ENCODE assay signal across 8 cellular contexts in the genomic region with DNA sequence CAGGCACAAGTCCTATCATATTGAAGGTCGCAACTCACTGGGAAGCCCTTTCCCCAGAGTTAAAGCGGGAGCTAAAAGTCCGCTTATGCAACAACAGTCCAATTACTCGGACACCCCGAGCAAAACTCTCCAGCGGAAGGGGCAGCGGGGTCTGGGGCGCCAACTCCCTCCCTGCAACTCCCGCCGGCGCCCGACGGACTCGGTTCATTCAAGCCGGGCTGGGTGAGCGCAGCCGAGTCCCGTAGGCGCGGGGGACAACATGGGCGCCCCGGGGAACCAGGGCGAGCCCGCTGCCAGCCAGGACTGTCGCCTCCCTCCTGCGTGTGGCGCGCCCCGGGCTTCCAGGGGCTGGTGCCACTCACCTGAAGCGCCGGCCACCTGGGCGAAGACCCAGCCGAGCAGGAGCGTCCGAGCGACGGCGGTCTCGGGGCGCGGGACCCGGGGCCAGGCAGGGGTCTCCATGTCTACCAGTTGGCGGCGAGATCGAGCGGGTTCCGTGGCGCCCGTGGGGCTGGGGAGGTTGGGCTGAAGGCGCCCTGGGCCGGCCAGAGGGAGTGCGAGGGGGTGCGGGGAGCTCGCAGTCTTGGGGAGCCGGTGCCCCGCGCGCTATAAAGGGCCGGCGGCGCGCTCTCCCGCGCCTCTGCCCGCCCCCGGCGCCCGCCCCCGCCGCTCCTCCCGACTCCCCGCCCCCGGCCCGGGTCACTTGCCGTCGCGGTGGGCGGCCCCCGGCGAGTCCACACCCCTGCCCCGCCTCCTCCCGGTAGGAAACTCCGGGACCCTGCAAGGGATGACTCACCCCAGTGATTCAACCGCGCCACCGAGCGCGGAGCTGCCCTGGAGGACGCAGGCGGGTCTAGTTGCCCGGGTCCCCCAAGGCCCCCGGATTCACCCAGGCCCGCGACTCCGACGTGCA. TPM values are rescaled to one million over a fixed set of nuclear protein-coding genes. Genes with fewer than 3 reads are reported as not detected.
DNase-seq lines count a peak whose midpoint lies in the region; ATAC-seq and TF ChIP-seq lines count a peak whose summit lies in the region.

A gene (minus strand): TSS at position 585 of the 913 bp plus-strand sequence. CDS start 123 bp downstream, at position 462.

- no peak for TF ChIP-seq CTCF in HCT116 (IDR thresholded peaks at IDR 0.05 in 2 of 3, conservative IDR thresholded peaks at IDR 0.05 in 1 of 3; ENCODE audit: borderline replicate concordance in 1 of 3, insufficient read depth in 1 of 3, low read depth in 2 of 3, low read length in 2 of 3)

- DNase-seq in GM03348 (ENCODE audit: low spot score): peak; percentile 95
- DNase-seq in HCT116 (ENCODE audit: low read depth, low spot score): peak; percentile 70
- DNase-seq in NCI-H1092 (lab: John Stamatoyannopoulos, UW): peak; percentile 39
- DNase-seq in activated CD4-positive, CD25-positive, alpha-beta regulatory T cell treated with anti-CD3 and anti-CD28 coated beads, Interleukin-2, amount 50 U/mL, for 16 hours (ENCODE audit: low read depth, low spot score): peak; percentile 5
- peak; percentile 35 for DNase-seq in cerebellum (ENCODE audit: low spot score)
- DNase-seq in kidney glomerular epithelial cell (lab: John Stamatoyannopoulos, UW): peak; percentile 65
- DNase-seq in stimulated activated CD4-positive, alpha-beta T cell treated with anti-CD3 and anti-CD28 coated beads, Interleukin-12 subunit alpha, Interleukin-12 subunit beta, amount 100 ng/mL, for 48 hours (ENCODE audit: low read depth in 2 of 3, low spot score in 1 of 3): peak; percentile 58 to 73 (median 64)

- CTCF ChIA-PET in HCT116 (lab: Charles Lee): interaction anchor here (1.0 to 1.2 kb wide), 2 partner anchors 27 to 313 kb away, joined by 3 to 4 read pairs; no protein-coding TSS in a partner anchor

- no peak; the same call in 1 of the 2 replicates for TF ChIP-seq RAD21 in HCT116 (IDR thresholded peaks at IDR 0.05; ENCODE audit: low read depth)

- peaks cover 13 to 59% of the 10 kb centered on the region in 2 experiments; a peak in 3 of 4 replicates for H3K4me1 ChIP-seq in HCT116 (ENCODE audit: control insufficient read depth in 1 of 2, insufficient read depth in 2 of 2, low read length in 2 of 2)

- peak within 1 kb of the TSS; percentile 84 for H3K27ac ChIP-seq in HCT116 (ENCODE audit: low read depth, low read length)

- POLR2A ChIA-PET in HCT116 (lab: Charles Lee): interaction anchor here (1.4 kb wide), 1 partner anchor 67 kb away, joined by 3 read pairs; no protein-coding TSS in a partner anchor

- intact Hi-C loops in HCT116 (cut with micrococcal nuclease): loop anchor here (5.0 kb wide), 2 partner anchors 56 to 261 kb away; no protein-coding TSS in a partner anchor

- H3K9me2 ChIP-seq in HCT116 (ENCODE audit: insufficient read depth): no peaks in the 10 kb centered on the region

- peaks cover 2 to 37% of the 10 kb centered on the region in 2 experiments; a peak in 1 of 4 replicates for H3K36me3 ChIP-seq in HCT116 (ENCODE audit: control insufficient read depth in 1 of 2, insufficient read depth in 2 of 2, low read length in 2 of 2)

- H4K20me1 ChIP-seq in HCT116 (ENCODE audit: insufficient read depth): no peaks in the 10 kb centered on the region

- no peaks in the 10 kb centered on the region for H3K27me3 ChIP-seq in HCT116 (ENCODE audit: insufficient read depth, low read length)

- H3K4me3 ChIP-seq in HCT116 (replicated peaks in 1 of 2; ENCODE audit: low read depth in 1 of 2, low read length in 2 of 2): peak within 1 kb of the TSS; percentile 76

- no peaks in the 10 kb centered on the region for H3K9me3 ChIP-seq in HCT116 (ENCODE audit: control insufficient read depth in 1 of 2, insufficient read depth in 1 of 2, low read depth in 1 of 2, low read length in 2 of 2)

- BruUV-seq in HCT116 (replicated peaks; lab: Mats Ljungman, UMichigan): no TSS peak

- RAD21 ChIA-PET in HCT116 (lab: Charles Lee; ENCODE audit: low non-redundant PET in 1 of 2, low total read pairs in 2 of 2, uncharacterized antibody in 2 of 2, unreplicated experiment in 2 of 2): interaction anchor here (0.6 to 1.8 kb wide), 2 partner anchors 64 to 439 kb away, joined by 3 to 4 read pairs; no protein-coding TSS in a partner anchor

- H3K9ac ChIP-seq in HCT116 (ENCODE audit: low read length): peak within 1 kb of the TSS; percentile 83

- H3K4me2 ChIP-seq in HCT116 (ENCODE audit: low read length): peak within 1 kb of the TSS; percentile 95

- no peak within 1 kb of the TSS for H2AFZ ChIP-seq in HCT116 (ENCODE audit: low read depth, low read length, poor library complexity, severe bottlenecking)

- peak; percentile 78 for TF ChIP-seq POLR2A in HCT116 (IDR thresholded peaks at IDR 0.05; ENCODE audit: borderline replicate concordance, extremely low read depth, insufficient read depth, insufficient read length)

- H3K79me2 ChIP-seq in HCT116 (ENCODE audit: insufficient read depth, low read length): peaks cover 51% of the 10 kb centered on the region

- ATAC-seq in HCT116 (peak; percentile 87), GM18517 (IDR thresholded peaks at IDR 0.05; ENCODE audit: unreplicated experiment) (no peak)

TF ChIP-seq in HCT116, 20 proteins besides CTCF, POLR2A, EP300 and RAD21 (continues in another document):
- TF ChIP-seq SRF (IDR thresholded peaks at IDR 0.05; ENCODE audit: low read depth) (no peak), JUND (IDR thresholded peaks at IDR 0.05) (peak; percentile 92), ZNF274 (IDR thresholded peaks at IDR 0.05; ENCODE audit: low read depth, low read length) (no peak), CEBPB (IDR thresholded peaks at IDR 0.05; ENCODE audit: low read depth) (no peak), SP1 (IDR thresholded peaks at IDR 0.05; ENCODE audit: low read depth) (peak; percentile 59), TCF7L2 (IDR thresholded peaks at IDR 0.05; ENCODE audit: borderline replicate concordance, extremely low read depth, insufficient read depth, insufficient read length) (peak; percentile 6), EZH2 (IDR thresholded peaks at IDR 0.05) (no peak), EZH2phosphoT487 (IDR thresholded peaks at IDR 0.05; ENCODE audit: borderline replicate concordance) (no peak), FOSL1 (IDR thresholded peaks at IDR 0.05; ENCODE audit: low read depth) (peak; percentile 95), SIN3A (IDR thresholded peaks at IDR 0.05; ENCODE audit: low read depth) (peak; percentile 50), ELF1 (IDR thresholded peaks at IDR 0.05; ENCODE audit: borderline replicate concordance, low read depth) (no peak), CBX3 (IDR thresholded peaks at IDR 0.05; ENCODE audit: low read depth) (no peak), ZFX (IDR thresholded peaks at IDR 0.05) (no peak)
- TF ChIP-seq, protein P1, sequence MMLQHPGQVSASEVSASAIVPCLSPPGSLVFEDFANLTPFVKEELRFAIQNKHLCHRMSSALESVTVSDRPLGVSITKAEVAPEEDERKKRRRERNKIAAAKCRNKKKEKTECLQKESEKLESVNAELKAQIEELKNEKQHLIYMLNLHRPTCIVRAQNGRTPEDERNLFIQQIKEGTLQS (IDR thresholded peaks at IDR 0.05): no peak
- TF ChIP-seq, protein P2, sequence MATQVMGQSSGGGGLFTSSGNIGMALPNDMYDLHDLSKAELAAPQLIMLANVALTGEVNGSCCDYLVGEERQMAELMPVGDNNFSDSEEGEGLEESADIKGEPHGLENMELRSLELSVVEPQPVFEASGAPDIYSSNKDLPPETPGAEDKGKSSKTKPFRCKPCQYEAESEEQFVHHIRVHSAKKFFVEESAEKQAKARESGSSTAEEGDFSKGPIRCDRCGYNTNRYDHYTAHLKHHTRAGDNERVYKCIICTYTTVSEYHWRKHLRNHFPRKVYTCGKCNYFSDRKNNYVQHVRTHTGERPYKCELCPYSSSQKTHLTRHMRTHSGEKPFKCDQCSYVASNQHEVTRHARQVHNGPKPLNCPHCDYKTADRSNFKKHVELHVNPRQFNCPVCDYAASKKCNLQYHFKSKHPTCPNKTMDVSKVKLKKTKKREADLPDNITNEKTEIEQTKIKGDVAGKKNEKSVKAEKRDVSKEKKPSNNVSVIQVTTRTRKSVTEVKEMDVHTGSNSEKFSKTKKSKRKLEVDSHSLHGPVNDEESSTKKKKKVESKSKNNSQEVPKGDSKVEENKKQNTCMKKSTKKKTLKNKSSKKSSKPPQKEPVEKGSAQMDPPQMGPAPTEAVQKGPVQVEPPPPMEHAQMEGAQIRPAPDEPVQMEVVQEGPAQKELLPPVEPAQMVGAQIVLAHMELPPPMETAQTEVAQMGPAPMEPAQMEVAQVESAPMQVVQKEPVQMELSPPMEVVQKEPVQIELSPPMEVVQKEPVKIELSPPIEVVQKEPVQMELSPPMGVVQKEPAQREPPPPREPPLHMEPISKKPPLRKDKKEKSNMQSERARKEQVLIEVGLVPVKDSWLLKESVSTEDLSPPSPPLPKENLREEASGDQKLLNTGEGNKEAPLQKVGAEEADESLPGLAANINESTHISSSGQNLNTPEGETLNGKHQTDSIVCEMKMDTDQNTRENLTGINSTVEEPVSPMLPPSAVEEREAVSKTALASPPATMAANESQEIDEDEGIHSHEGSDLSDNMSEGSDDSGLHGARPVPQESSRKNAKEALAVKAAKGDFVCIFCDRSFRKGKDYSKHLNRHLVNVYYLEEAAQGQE (IDR thresholded peaks at IDR 0.05; ENCODE audit: low read depth): no peak
- TF ChIP-seq, protein P3, sequence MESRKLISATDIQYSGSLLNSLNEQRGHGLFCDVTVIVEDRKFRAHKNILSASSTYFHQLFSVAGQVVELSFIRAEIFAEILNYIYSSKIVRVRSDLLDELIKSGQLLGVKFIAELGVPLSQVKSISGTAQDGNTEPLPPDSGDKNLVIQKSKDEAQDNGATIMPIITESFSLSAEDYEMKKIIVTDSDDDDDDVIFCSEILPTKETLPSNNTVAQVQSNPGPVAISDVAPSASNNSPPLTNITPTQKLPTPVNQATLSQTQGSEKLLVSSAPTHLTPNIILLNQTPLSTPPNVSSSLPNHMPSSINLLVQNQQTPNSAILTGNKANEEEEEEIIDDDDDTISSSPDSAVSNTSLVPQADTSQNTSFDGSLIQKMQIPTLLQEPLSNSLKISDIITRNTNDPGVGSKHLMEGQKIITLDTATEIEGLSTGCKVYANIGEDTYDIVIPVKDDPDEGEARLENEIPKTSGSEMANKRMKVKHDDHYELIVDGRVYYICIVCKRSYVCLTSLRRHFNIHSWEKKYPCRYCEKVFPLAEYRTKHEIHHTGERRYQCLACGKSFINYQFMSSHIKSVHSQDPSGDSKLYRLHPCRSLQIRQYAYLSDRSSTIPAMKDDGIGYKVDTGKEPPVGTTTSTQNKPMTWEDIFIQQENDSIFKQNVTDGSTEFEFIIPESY (IDR thresholded peaks at IDR 0.05; ENCODE audit: extremely low read depth, insufficient replicate concordance, low read length): peak; percentile 46
- TF ChIP-seq, protein P4, sequence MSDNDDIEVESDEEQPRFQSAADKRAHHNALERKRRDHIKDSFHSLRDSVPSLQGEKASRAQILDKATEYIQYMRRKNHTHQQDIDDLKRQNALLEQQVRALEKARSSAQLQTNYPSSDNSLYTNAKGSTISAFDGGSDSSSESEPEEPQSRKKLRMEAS (IDR thresholded peaks at IDR 0.05): peak; percentile 11; the same call in 1 of the 2 replicates

RNA-seq across cellular contexts. Expression of the gene that starts here (rescaled TPM):
- total RNA-seq in HCT116 (2021; ENCODE audit: unreplicated experiment): 58.5 TPM
- 52.6 and 53.3 TPM in 2 replicates for polyA plus RNA-seq in HCT116 (2012)
- total RNA-seq in cerebellum: 9.6 TPM

Comparison
In these comparisons a context has a peak if more than half of its experiments do, and no peak if none do; other contexts are left out.
1. DNase-seq: peak in every context shown above with its lines; median percentile 95 in GM03348; 70 in HCT116; 65 in kidney glomerular epithelial cell; 64 in stimulated activated CD4-positive, alpha-beta T cell treated with anti-CD3 and anti-CD28 coated beads, Interleukin-12 subunit alpha, Interleukin-12 subunit beta, amount 100 ng/mL, for 48 hours; 39 in NCI-H1092; 35 in cerebellum; 5 in activated CD4-positive, CD25-positive, alpha-beta regulatory T cell treated with anti-CD3 and anti-CD28 coated beads, Interleukin-2, amount 50 U/mL, for 16 hours.